1 cellular context compared by ENCODE assay signal in genomic region chr17:39750131-39751015, GRCh38.
TF ChIP-seq lines count a peak whose summit lies in the region.

No MANE protein-coding gene starts in this region.

TF ChIP-seq in HEK293, 187 proteins besides CTCF, POLR2A, EP300 and RAD21 (continued from another document):
- 0 out of 2 replicates have a peak, but pooled peaks have one; percentile 15 for TF ChIP-seq PRDM10 (tag by site-specific recombination; IDR thresholded peaks at IDR 0.05)
- TF ChIP-seq ZNF473 (tag by site-specific recombination; IDR thresholded peaks at IDR 0.05), result no peak
- 0 out of 2 replicates have a peak, but pooled peaks have one; percentile 9 for TF ChIP-seq SCRT1 (tag by site-specific recombination; IDR thresholded peaks at IDR 0.05; ENCODE audit: borderline replicate concordance)
- no peak for TF ChIP-seq ZXDB (tag by site-specific recombination; IDR thresholded peaks at IDR 0.05)
- TF ChIP-seq ZIC2 (tag by site-specific recombination; IDR thresholded peaks at IDR 0.05), result peak; percentile 70; the same call in 1 of the 2 replicates
- TF ChIP-seq ZNF223 (tag by site-specific recombination; IDR thresholded peaks at IDR 0.05), result no peak
- no peak for TF ChIP-seq ZNF792 (tag by site-specific recombination; IDR thresholded peaks at IDR 0.05)
- no peak for TF ChIP-seq ZBTB8A (tag by site-specific recombination; IDR thresholded peaks at IDR 0.05)
- no peak for TF ChIP-seq ELK4 (IDR thresholded peaks at IDR 0.05; ENCODE audit: borderline replicate concordance, low read depth, low read length)
- no peak for TF ChIP-seq REPIN1 (tag by site-specific recombination; IDR thresholded peaks at IDR 0.05; ENCODE audit: low read depth)
- no peak for TF ChIP-seq ZNF239 (tag by site-specific recombination; IDR thresholded peaks at IDR 0.05)
- no peak for TF ChIP-seq ZNF623 (tag by site-specific recombination; IDR thresholded peaks at IDR 0.05)
- TF ChIP-seq KLF10 (tag by site-specific recombination; IDR thresholded peaks at IDR 0.05), result no peak
- TF ChIP-seq GLIS1 (tag by site-specific recombination; IDR thresholded peaks at IDR 0.05), result peak; percentile 89
- TF ChIP-seq YY1 (tag by site-specific recombination; IDR thresholded peaks at IDR 0.05), result no peak
- TF ChIP-seq ZBTB6 (tag by site-specific recombination; IDR thresholded peaks at IDR 0.05), result 0 out of 2 replicates have a peak, but pooled peaks have one; percentile 30
- no peak for TF ChIP-seq ZNF514 (tag by site-specific recombination; IDR thresholded peaks at IDR 0.05)
- peak; percentile 58 for TF ChIP-seq ZBTB17 (tag by site-specific recombination; IDR thresholded peaks at IDR 0.05)
- no peak for TF ChIP-seq ZNF280D (tag by site-specific recombination; IDR thresholded peaks at IDR 0.05)
- no peak for TF ChIP-seq KLF8 (tag by site-specific recombination; IDR thresholded peaks at IDR 0.05)
- no peak for TF ChIP-seq PRDM1 (tag by site-specific recombination; IDR thresholded peaks at IDR 0.05)
- TF ChIP-seq ZNF133 (tag by site-specific recombination; IDR thresholded peaks at IDR 0.05), result no peak
- no peak for TF ChIP-seq ZNF362 (tag by site-specific recombination; IDR thresholded peaks at IDR 0.05)
- TF ChIP-seq ZNF548 (tag by site-specific recombination; IDR thresholded peaks at IDR 0.05), result no peak
- TF ChIP-seq ZBTB26 (tag by site-specific recombination; optimal IDR thresholded peaks at IDR 0.05), result no peak
- TF ChIP-seq ZNF660 (tag by site-specific recombination; IDR thresholded peaks at IDR 0.05), result no peak
- no peak for TF ChIP-seq ZNF610 (tag by site-specific recombination; IDR thresholded peaks at IDR 0.05; ENCODE audit: borderline replicate concordance)
- no peak for TF ChIP-seq ZNF449 (tag by site-specific recombination; IDR thresholded peaks at IDR 0.05)
- TF ChIP-seq ZNF335 (tag by site-specific recombination; conservative IDR thresholded peaks at IDR 0.05), result 0 out of 2 replicates have a peak, but pooled peaks have one; percentile 29
- no peak for TF ChIP-seq ZNF211 (tag by site-specific recombination; IDR thresholded peaks at IDR 0.05; ENCODE audit: low read depth)
- no peak for TF ChIP-seq WT1 (tag by site-specific recombination; IDR thresholded peaks at IDR 0.05)
- no peak for TF ChIP-seq IKZF3 (tag by site-specific recombination; IDR thresholded peaks at IDR 0.05)
- no peak for TF ChIP-seq ZBTB1 (tag by site-specific recombination; IDR thresholded peaks at IDR 0.05)
TF ChIP-seq in HEK293: peak in this region for 11.
